21 cellular contexts compared by ENCODE assay signal in the genomic region with DNA sequence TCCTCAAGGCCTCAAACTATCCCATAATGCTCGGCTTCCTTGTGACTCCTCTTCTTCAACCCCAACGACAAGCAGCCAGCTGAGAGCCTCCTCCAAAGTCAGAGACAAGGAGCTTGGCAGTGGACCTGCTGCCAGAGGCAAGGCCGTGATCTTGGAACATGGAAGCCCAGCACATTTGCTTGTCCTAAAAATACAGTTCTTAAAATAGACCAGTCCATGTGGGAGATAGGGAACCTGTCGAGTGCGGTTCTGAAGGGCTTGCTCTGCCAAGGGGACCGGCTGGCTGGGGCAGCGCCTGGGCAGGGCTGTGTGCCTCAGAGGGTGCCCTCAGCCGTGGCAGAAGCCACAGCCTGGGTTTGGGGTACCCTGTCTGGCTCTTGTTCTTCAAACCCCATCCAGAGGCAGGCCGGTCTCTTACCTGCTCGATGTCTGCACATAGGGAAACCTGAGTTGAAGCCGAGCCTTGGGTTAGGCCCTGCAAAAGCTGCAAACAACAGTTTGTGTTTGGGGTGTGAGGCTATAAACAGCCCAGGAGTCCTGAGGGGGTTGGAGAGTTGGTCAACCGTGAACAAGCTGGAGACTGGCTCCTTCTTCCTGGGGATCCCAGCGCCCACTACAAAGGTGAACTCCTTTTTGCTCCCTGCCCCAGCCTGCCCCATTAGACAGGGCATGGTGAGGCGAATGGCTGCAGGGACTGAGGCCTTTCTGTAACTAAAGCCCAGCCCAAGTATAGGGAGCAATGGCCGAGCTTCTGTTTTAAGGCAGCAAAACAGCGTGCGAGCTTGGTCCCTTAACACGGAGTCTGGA.
DNase-seq lines count a peak whose midpoint lies in the region; ATAC-seq and TF ChIP-seq lines count a peak whose summit lies in the region.
"Had no signal": no experiment of that assay in that cellular context is flagged by ENCODE, and none has a peak within 500 bp of the region (broad histone marks: within the 10 kb centered on the region; RNA-seq: fewer than 3 reads in every experiment).

No MANE protein-coding gene starts in this region.

- TF ChIP-seq CTCF in heart left ventricle (IDR thresholded peaks at IDR 0.05), result no peak
- TF ChIP-seq CTCF in SK-N-SH (IDR thresholded peaks at IDR 0.05), result no peak

- H3K4me3 ChIP-seq in heart left ventricle, result no peak overlapping the region
- peak overlapping the region in 2 of 3 donors; percentile 22 to 56 for H3K4me3 ChIP-seq in skeletal muscle tissue (ENCODE audit: low read length in 3 of 3)
- H3K4me3 ChIP-seq in SK-N-SH (ENCODE audit: low read depth in 2 of 2, low read length in 1 of 2), result no peak overlapping the region
- H3K4me3 ChIP-seq: MG63, PC-9 had no signal

- no peak overlapping the region for H2AFZ ChIP-seq in SK-N-SH (ENCODE audit: low read depth)
- H2AFZ ChIP-seq: PC-9 had no signal

- H3K9me3 ChIP-seq in heart left ventricle, result no peaks in the 10 kb centered on the region
- H3K9me3 ChIP-seq in skeletal muscle tissue (ENCODE audit: control insufficient read depth in 3 of 3, low read length in 3 of 3), result no peaks in the 10 kb centered on the region
- no peaks in the 10 kb centered on the region for H3K9me3 ChIP-seq in SK-N-SH
- H3K9me3 ChIP-seq in T-helper 17 cell (ENCODE audit: control insufficient read depth, low read length, poor library complexity, severe bottlenecking), result no peaks in the 10 kb centered on the region
- H3K9me3 ChIP-seq: MG63 had no signal

- H3K9ac ChIP-seq in skeletal muscle tissue (ENCODE audit: low read depth in 1 of 3, low read length in 3 of 3) (peak overlapping the region; percentile 21 to 74 (median 55)), SK-N-SH (no peak overlapping the region)
- H3K9ac ChIP-seq: KMS-11 had no signal

- H3K36me3 ChIP-seq in heart left ventricle (no peaks in the 10 kb centered on the region), skeletal muscle tissue (ENCODE audit: control insufficient read depth in 3 of 3, insufficient read depth in 3 of 3, low read length in 3 of 3) (no peaks in the 10 kb centered on the region), SK-N-SH (replicated peaks in 1 of 2; ENCODE audit: control insufficient read depth in 1 of 2, insufficient read depth in 2 of 2, low read length in 1 of 2) (no peaks in the 10 kb centered on the region)
- H3K36me3 ChIP-seq: MG63 had no signal

- DNase-seq in cerebellar cortex (ENCODE audit: low spot score), result peak; percentile 86
- peak in 4 of 5 donors; percentile 62 to 82 (median 73) for DNase-seq in heart left ventricle
- peak; percentile 7 for DNase-seq in medulla oblongata (ENCODE audit: extremely low spot score)
- no peak for DNase-seq in SK-N-SH
- no peak for DNase-seq in T-helper 17 cell
- no peak for DNase-seq in activated CD4-positive, alpha-beta T cell treated with anti-CD3 and anti-CD28 coated beads, Interleukin-2, amount 50 U/mL, for 4 hours
- DNase-seq: AML-193; CD4-positive, alpha-beta T cell; DMS79; GDM1; GOT3; MG63; NCI-H1092 treated with DMSO at 0.1 percent for 48 hours; NCI-H1694; NCI-H2107; NCI-H69; PC-9 had no signal

- no peak for TF ChIP-seq POLR2A in heart left ventricle (IDR thresholded peaks at IDR 0.05)

- intact Hi-C loops in heart left ventricle (cut with DNase I), result no loop called here

- H3K27me3 ChIP-seq in heart left ventricle, result no peaks in the 10 kb centered on the region
- peaks cover 0 to 1% (median 0%) of the 10 kb centered on the region in 3 donors for H3K27me3 ChIP-seq in skeletal muscle tissue (ENCODE audit: control insufficient read depth in 3 of 3, insufficient read depth in 3 of 3, low read length in 3 of 3)
- no peaks in the 10 kb centered on the region for H3K27me3 ChIP-seq in SK-N-SH (ENCODE audit: insufficient read depth)
- H3K27me3 ChIP-seq: MG63 had no signal

- WGBS in heart left ventricle, 4 donors, result 49 to 64% (median 59%) methylated on average over 18 of the region's 18 CpGs
- 64% methylated on average over 15 of the region's 18 CpGs for WGBS in SK-N-SH (ENCODE audit: low lambda C conversion rate)

- no peaks in the 10 kb centered on the region for H3K79me2 ChIP-seq in SK-N-SH (ENCODE audit: insufficient read depth)

- peaks cover 51% of the 10 kb centered on the region for H3K27me3 Mint-ChIP-seq in T-helper 17 cell
- H3K27me3 Mint-ChIP-seq: CD4-positive, alpha-beta T cell had no signal

- peaks cover 4% of the 10 kb centered on the region for H3K4me1 Mint-ChIP-seq in T-helper 17 cell

- H3K27ac Mint-ChIP-seq in T-helper 17 cell, result no peak overlapping the region
- H3K27ac Mint-ChIP-seq: CD4-positive, alpha-beta T cell had no signal

- H3K9me2 ChIP-seq in SK-N-SH, result no peaks in the 10 kb centered on the region

- peak; percentile 94 to 98 (median 98) for ATAC-seq in heart left ventricle
- no peak for ATAC-seq in T-helper 17 cell
- ATAC-seq in GM19455 (IDR thresholded peaks at IDR 0.05; ENCODE audit: unreplicated experiment), result no peak
- ATAC-seq: HepG2 had no signal

- no peak overlapping the region for H3K4me3 Mint-ChIP-seq in T-helper 17 cell
- H3K4me3 Mint-ChIP-seq: CD4-positive, alpha-beta T cell had no signal

- H3K27ac ChIP-seq in heart left ventricle (peak overlapping the region; percentile 31 to 93 (median 76)), skeletal muscle tissue (ENCODE audit: low read depth, low read length) (peak overlapping the region; percentile 84), SK-N-SH (ENCODE audit: low read depth in 2 of 2, low read length in 1 of 2) (no peak overlapping the region)
- H3K27ac ChIP-seq: KMS-11, PC-9 had no signal

- no peaks in the 10 kb centered on the region for H3F3A ChIP-seq in SK-N-SH (replicated peaks; ENCODE audit: insufficient read depth)

- no peak overlapping the region for H3K4me2 ChIP-seq in SK-N-SH
- H3K4me2 ChIP-seq: KMS-11, PC-9 had no signal

- H3K36me3 Mint-ChIP-seq in T-helper 17 cell (ENCODE audit: low read depth), result peaks cover 3% of the 10 kb centered on the region

- no peak for TF ChIP-seq RAD21 in SK-N-SH (IDR thresholded peaks at IDR 0.05; ENCODE audit: low read length)

- CTCF ChIA-PET in SK-N-SH (lab: Yijun Ruan, JAX), result no interaction called here

- H4K20me1 ChIP-seq in SK-N-SH (ENCODE audit: insufficient read depth), result no peaks in the 10 kb centered on the region

- POLR2A ChIA-PET in SK-N-SH (lab: Yijun Ruan, JAX), result no interaction called here

- TF ChIP-seq EP300 in SK-N-SH (IDR thresholded peaks at IDR 0.05; ENCODE audit: borderline replicate concordance in 1 of 2, low read depth in 1 of 2, low read length in 1 of 2), result no peak

- peaks cover 0 to 27% (median 8%) of the 10 kb centered on the region in 12 donors for H3K4me1 ChIP-seq in heart left ventricle
- H3K4me1 ChIP-seq in skeletal muscle tissue (ENCODE audit: control insufficient read depth in 3 of 3, insufficient read depth in 3 of 3, low read length in 3 of 3), result peaks cover 15 to 31% (median 21%) of the 10 kb centered on the region in 3 donors
- H3K4me1 ChIP-seq in SK-N-SH (ENCODE audit: control insufficient read depth in 1 of 2, insufficient read depth in 2 of 2, low read depth in 1 of 2, low read length in 1 of 2), result peaks cover 0 to 3% of the 10 kb centered on the region in 2 experiments; a peak in 1 of 4 replicates

TF ChIP-seq in SK-N-SH, 30 proteins besides CTCF, POLR2A, EP300 and RAD21:
- no peak for TF ChIP-seq ELF1 (IDR thresholded peaks at IDR 0.05)
- no peak for TF ChIP-seq SIN3A (IDR thresholded peaks at IDR 0.05; ENCODE audit: borderline replicate concordance, low read depth, low read length)
- TF ChIP-seq YY1 (IDR thresholded peaks at IDR 0.05; ENCODE audit: low read depth), result no peak
- no peak for TF ChIP-seq NFIC (IDR thresholded peaks at IDR 0.05; ENCODE audit: borderline replicate concordance)
- TF ChIP-seq PBX3 (IDR thresholded peaks at IDR 0.05), result no peak
- TF ChIP-seq TEAD4 (IDR thresholded peaks at IDR 0.05; ENCODE audit: borderline replicate concordance, insufficient read depth), result no peak
- no peak for TF ChIP-seq RXRA (IDR thresholded peaks at IDR 0.05; ENCODE audit: borderline replicate concordance, low read depth)
- TF ChIP-seq GATA2 (CRISPR knock-in tag; IDR thresholded peaks at IDR 0.05), result no peak
- TF ChIP-seq TAF1 (IDR thresholded peaks at IDR 0.05; ENCODE audit: borderline replicate concordance, low read depth, low read length), result no peak
- TF ChIP-seq EZH2phosphoT487 (IDR thresholded peaks at IDR 0.05; ENCODE audit: borderline replicate concordance, low read depth), result no peak
- TF ChIP-seq, protein P1, sequence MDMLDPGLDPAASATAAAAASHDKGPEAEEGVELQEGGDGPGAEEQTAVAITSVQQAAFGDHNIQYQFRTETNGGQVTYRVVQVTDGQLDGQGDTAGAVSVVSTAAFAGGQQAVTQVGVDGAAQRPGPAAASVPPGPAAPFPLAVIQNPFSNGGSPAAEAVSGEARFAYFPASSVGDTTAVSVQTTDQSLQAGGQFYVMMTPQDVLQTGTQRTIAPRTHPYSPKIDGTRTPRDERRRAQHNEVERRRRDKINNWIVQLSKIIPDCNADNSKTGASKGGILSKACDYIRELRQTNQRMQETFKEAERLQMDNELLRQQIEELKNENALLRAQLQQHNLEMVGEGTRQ (IDR thresholded peaks at IDR 0.05; ENCODE audit: borderline replicate concordance, low read depth, low read length), result no peak
- no peak for TF ChIP-seq RCOR1 (IDR thresholded peaks at IDR 0.05; ENCODE audit: low read length)
- TF ChIP-seq NRF1 (IDR thresholded peaks at IDR 0.05; ENCODE audit: low read depth, low read length), result no peak
- no peak for TF ChIP-seq MEF2A (IDR thresholded peaks at IDR 0.05; ENCODE audit: borderline replicate concordance, low read depth)

Comparison
In these comparisons a context has a peak if more than half of its experiments do, and no peak if none do; other contexts are left out.
1. DNase-seq: peak in cerebellar cortex (single experiment), heart left ventricle (4 of 5) and medulla oblongata (single experiment); none in SK-N-SH (single experiment), T-helper 17 cell (0 of 3) and activated CD4-positive, alpha-beta T cell treated with anti-CD3 and anti-CD28 coated beads, Interleukin-2, amount 50 U/mL, for 4 hours (0 of 2).
2. ATAC-seq: peak in heart left ventricle (4 of 4); none in T-helper 17 cell (single experiment) and GM19455 (single experiment).
3. H3K27ac ChIP-seq: peak in heart left ventricle (12 of 12) and skeletal muscle tissue (single experiment); none in SK-N-SH (0 of 2).
4. H3K4me3 ChIP-seq: peak in skeletal muscle tissue (2 of 3); none in heart left ventricle (0 of 12) and SK-N-SH (0 of 2).